In the genomic region with DNA sequence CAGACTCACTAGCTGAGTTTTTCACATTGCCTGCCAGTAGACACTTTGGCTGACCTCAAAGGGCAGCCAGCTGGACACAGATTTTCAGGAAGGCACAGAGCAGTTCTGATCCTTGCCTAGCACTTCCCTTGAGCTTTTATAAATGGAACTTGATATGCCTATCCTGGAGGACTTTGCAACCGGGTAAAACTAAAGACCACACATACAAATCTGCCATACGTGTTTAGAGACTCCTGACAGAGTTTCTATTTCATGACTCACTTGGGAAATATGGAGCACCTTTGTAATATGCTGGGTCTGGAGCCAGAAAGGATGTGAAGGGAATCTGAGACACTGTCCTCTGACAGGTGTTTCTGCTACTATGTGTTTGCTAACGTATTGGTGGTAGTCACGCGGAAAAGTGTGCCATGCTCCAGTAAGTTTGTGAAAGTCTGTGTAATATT, we compare ENCODE assay signal across 10 cellular contexts. TPM values are rescaled to one million over a fixed set of nuclear protein-coding genes. Genes with fewer than 3 reads are reported as not detected.
DNase-seq lines count a peak whose midpoint lies in the region; ATAC-seq, FAIRE-seq and TF ChIP-seq lines count a peak whose summit lies in the region.
"Had no signal": no experiment of that assay in that cellular context is flagged by ENCODE, and none has a peak within 500 bp of the region (broad histone marks: within the 10 kb centered on the region; RNA-seq: fewer than 3 reads in every experiment).

No MANE protein-coding gene starts in this region.

- no TSS peak for BruUV-seq in endothelial cell of umbilical vein (replicated peaks; lab: Mats Ljungman, UMichigan)

- H3K9ac ChIP-seq in endothelial cell of umbilical vein (replicated peaks; ENCODE audit: extremely low read depth, insufficient read depth, low read length), result no peak overlapping the region
- no peak overlapping the region for H3K9ac ChIP-seq in MM.1S (ENCODE audit: low read length)

- intact Hi-C loops in endothelial cell of umbilical vein (cut with micrococcal nuclease), result no loop called here

- POLR2A ChIA-PET in endothelial cell of umbilical vein (lab: Charles Lee), result interaction anchor here (0.9 kb wide), 1 partner anchor 17 kb away, joined by 3 read pairs; no protein-coding TSS in a partner anchor

- peak; percentile 68 for DNase-seq in COLO668 (lab: John Stamatoyannopoulos, UW; ENCODE audit: unreplicated experiment)
- peak; percentile 86 for DNase-seq in NCI-H1092 treated with DMSO at 0.1 percent for 48 hours (lab: John Stamatoyannopoulos, UW)
- peak; percentile 65 for DNase-seq in endothelial cell of umbilical vein (ENCODE audit: low read depth, low spot score)
- no peak for DNase-seq in MM.1S
- DNase-seq in AG20443 (ENCODE audit: low spot score), result no peak
- no peak for DNase-seq in UCSD-AML1 (lab: John Stamatoyannopoulos, UW; ENCODE audit: unreplicated experiment)
- no peak for DNase-seq in omental fat pad (ENCODE audit: low spot score)
- DNase-seq: CD8-positive, alpha-beta memory T cell had no signal

- H3K4me2 ChIP-seq in endothelial cell of umbilical vein (ENCODE audit: insufficient read depth, low read length) (no peak overlapping the region), MM.1S (ENCODE audit: low read depth, low read length) (no peak overlapping the region)

- no peaks in the 10 kb centered on the region for H3K9me1 ChIP-seq in endothelial cell of umbilical vein (replicated peaks; ENCODE audit: control insufficient read depth, extremely low read depth, insufficient read depth, low read length)

- CTCF ChIA-PET in endothelial cell of umbilical vein (lab: Charles Lee), result interaction anchor here (0.5 to 1.8 kb wide), 7 partner anchors 15 to 188 kb away, joined by 3 to 7 read pairs (median 4); a partner anchor contains a TSS

- H2AFZ ChIP-seq in endothelial cell of umbilical vein (ENCODE audit: low read depth, low read length) (no peak overlapping the region), MM.1S (ENCODE audit: low read length) (no peak overlapping the region)

- peak; percentile 82 for ATAC-seq in GM21576 (IDR thresholded peaks at IDR 0.05; ENCODE audit: unreplicated experiment)
- ATAC-seq in omental fat pad (ENCODE audit: low FRiP score), result no peak

- no peaks in the 10 kb centered on the region for H4K20me1 ChIP-seq in endothelial cell of umbilical vein (replicated peaks; ENCODE audit: control insufficient read depth, extremely low read depth, insufficient read depth, low read length)
- no peaks in the 10 kb centered on the region for H4K20me1 ChIP-seq in MM.1S (ENCODE audit: insufficient read depth, low read length)

- H3K9me3 ChIP-seq in endothelial cell of umbilical vein (replicated peaks; ENCODE audit: control insufficient read depth, insufficient read depth, low read length) (no peaks in the 10 kb centered on the region), MM.1S (replicated peaks; ENCODE audit: insufficient read depth, low read length) (no peaks in the 10 kb centered on the region)
- H3K9me3 ChIP-seq: neutrophil had no signal

- H3K27ac ChIP-seq in endothelial cell of umbilical vein (ENCODE audit: insufficient read depth, low read depth, low read length), result no peak overlapping the region
- H3K27ac ChIP-seq in MM.1S (ENCODE audit: low read length), result no peak overlapping the region
- H3K27ac ChIP-seq: neutrophil had no signal

- no peak for TF ChIP-seq POLR2A in endothelial cell of umbilical vein (IDR thresholded peaks at IDR 0.05; ENCODE audit: low read depth, low read length)

- peaks cover 30% of the 10 kb centered on the region for H3K4me1 ChIP-seq in endothelial cell of umbilical vein (ENCODE audit: control insufficient read depth, extremely low read depth, insufficient read depth, low read length)
- H3K4me1 ChIP-seq in MM.1S (ENCODE audit: low read length), result no peaks in the 10 kb centered on the region

- H3K79me2 ChIP-seq in endothelial cell of umbilical vein (ENCODE audit: control insufficient read depth, insufficient read depth, low read length) (no peaks in the 10 kb centered on the region), MM.1S (ENCODE audit: low read length) (no peaks in the 10 kb centered on the region)

- FAIRE-seq in endothelial cell of umbilical vein (lab: Jason Lieb, UNC), result peak; percentile 72

- no peaks in the 10 kb centered on the region for H3K9me2 ChIP-seq in MM.1S (replicated peaks; ENCODE audit: insufficient read depth, low read length)

- H3K27me3 ChIP-seq in endothelial cell of umbilical vein (ENCODE audit: control insufficient read depth in 2 of 2, insufficient read depth in 2 of 2, low read length in 2 of 2) (no peaks in the 10 kb centered on the region), MM.1S (replicated peaks; ENCODE audit: insufficient read depth, low read length) (no peaks in the 10 kb centered on the region)
- H3K27me3 ChIP-seq: neutrophil had no signal

- no peaks in the 10 kb centered on the region for H3K36me3 ChIP-seq in endothelial cell of umbilical vein (ENCODE audit: control insufficient read depth in 2 of 2, extremely low read depth in 1 of 2, insufficient read depth in 2 of 2, low read length in 2 of 2)
- no peaks in the 10 kb centered on the region for H3K36me3 ChIP-seq in MM.1S (replicated peaks; ENCODE audit: insufficient read depth, low read length)
- H3K36me3 ChIP-seq: neutrophil had no signal

- dilution Hi-C loops in endothelial cell of umbilical vein (cut with MboI; ENCODE audit: extremely low pct_ligation_motif_present, low sequenced_read_pairs), result no loop called here

- no peak for TF ChIP-seq CTCF in endothelial cell of umbilical vein (IDR thresholded peaks at IDR 0.05; ENCODE audit: extremely low read depth in 1 of 2, insufficient read depth in 1 of 2, low read depth in 1 of 2, low read length in 2 of 2)
- no peak for TF ChIP-seq CTCF in MM.1S (IDR thresholded peaks at IDR 0.05; ENCODE audit: low read length)
- TF ChIP-seq CTCF in omental fat pad (IDR thresholded peaks at IDR 0.05), result no peak

- H3K4me3 ChIP-seq in endothelial cell of umbilical vein (replicated peaks in 1 of 3; ENCODE audit: insufficient read depth in 1 of 3, low read depth in 1 of 3, low read length in 3 of 3) (no peak overlapping the region), MM.1S (ENCODE audit: low read length) (no peak overlapping the region)

- H3F3A ChIP-seq in MM.1S (ENCODE audit: insufficient read depth, low read length), result no peaks in the 10 kb centered on the region

TF ChIP-seq in endothelial cell of umbilical vein, 7 proteins besides CTCF, POLR2A, EP300 and RAD21:
- TF ChIP-seq FOS (IDR thresholded peaks at IDR 0.05; ENCODE audit: borderline replicate concordance, insufficient read depth, low read length), result peak; percentile 25
- no peak for TF ChIP-seq POLR2AphosphoS5 (IDR thresholded peaks at IDR 0.05; ENCODE audit: insufficient read depth, low read depth, low read length)
- no peak for TF ChIP-seq EZH2 (IDR thresholded peaks at IDR 0.05; ENCODE audit: borderline replicate concordance, low read depth, low read length, severe bottlenecking)

RNA-seq across cellular contexts. Expression of a gene that starts 56.7 kb away (rescaled TPM):
- not detected in 2 replicates for total RNA-seq in endothelial cell of umbilical vein
- polyA plus RNA-seq in endothelial cell of umbilical vein, result not detected in 2 replicates
- polyA plus RNA-seq in endothelial cell of umbilical vein (2011; cell fraction: cytosol; rRNA removed), result not detected in 2 replicates
- polyA plus RNA-seq in endothelial cell of umbilical vein (2011; cell fraction: nucleus; rRNA removed), result not detected in 2 replicates
- polyA plus RNA-seq in endothelial cell of umbilical vein (2012), result not detected in 2 replicates
- polyA minus RNA-seq in endothelial cell of umbilical vein, result not detected in 2 replicates
- not detected for polyA minus RNA-seq in endothelial cell of umbilical vein (2011; cell fraction: cytosol; rRNA and poly(A)+ RNA removed)
- polyA minus RNA-seq in endothelial cell of umbilical vein (2011; cell fraction: nucleus; rRNA and poly(A)+ RNA removed), result not detected in 2 replicates
- under 1 TPM in 2 of 4 donors, not detected in 2; 0.31 to 0.46 TPM for total RNA-seq in omental fat pad
- total RNA-seq: CD8-positive, alpha-beta memory T cell had no signal
- polyA plus RNA-seq: CD8-positive, alpha-beta memory T cell had no signal

Comparison
In these comparisons a context has a peak if more than half of its experiments do, and no peak if none do; other contexts are left out.
1. DNase-seq: peak in COLO668 (single experiment), NCI-H1092 treated with DMSO at 0.1 percent for 48 hours (single experiment) and endothelial cell of umbilical vein (single experiment); none in MM.1S (single experiment), AG20443 (single experiment), UCSD-AML1 (single experiment) and omental fat pad (single experiment).